Comparison of ENCODE assay signal across 24 cellular contexts in the genomic region with DNA sequence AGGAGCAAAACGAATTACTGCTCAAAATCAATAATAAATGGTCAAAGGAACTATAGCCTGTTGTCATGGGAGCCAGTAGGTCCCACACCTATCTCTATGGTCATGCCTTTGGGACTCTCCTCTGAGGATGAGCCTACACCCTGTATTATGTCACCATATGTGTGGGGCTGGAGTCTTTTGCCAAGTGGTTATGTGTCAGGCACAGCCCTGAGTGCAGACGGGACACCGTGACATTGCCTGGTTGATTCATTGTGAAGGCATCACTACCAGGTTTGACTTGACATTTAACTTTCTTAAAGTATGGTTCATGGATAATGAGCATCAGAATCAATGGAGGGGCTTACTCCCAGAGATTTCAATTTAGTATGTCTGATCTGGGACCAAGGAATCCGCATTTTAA.
"Had no signal": no experiment of that assay in that cellular context is flagged by ENCODE, and none has a peak within 500 bp of the region (broad histone marks: within the 10 kb centered on the region; RNA-seq: fewer than 3 reads in every experiment).

No MANE protein-coding gene starts in this region.

- H3K4me2 ChIP-seq: neural progenitor cell had no signal

- H3K79me2 ChIP-seq: parathyroid adenoma had no signal

- H3K9ac ChIP-seq: neural progenitor cell, parathyroid adenoma had no signal

- H3K4me3 ChIP-seq: neural progenitor cell, ovary, psoas muscle, right lobe of liver, sigmoid colon, stomach, thoracic aorta, thyroid gland, tibial nerve, upper lobe of left lung, vagina had no signal

- H2AFZ ChIP-seq: neural progenitor cell, parathyroid adenoma had no signal

- H3K27ac ChIP-seq: neural progenitor cell, ovary, parathyroid adenoma, psoas muscle, right lobe of liver, sigmoid colon, stomach, thoracic aorta, thyroid gland, tibial nerve, upper lobe of left lung, vagina had no signal

- H3K27me3 ChIP-seq: neural progenitor cell, ovary, right lobe of liver, sigmoid colon, stomach, thyroid gland, tibial nerve, upper lobe of left lung, vagina had no signal

- H3K9me3 ChIP-seq: ovary, psoas muscle, right lobe of liver, sigmoid colon, stomach, thoracic aorta, thyroid gland, tibial nerve, upper lobe of left lung, vagina had no signal

- DNase-seq: natural killer cell; ovary; posterior cingulate gyrus; psoas muscle; right cardiac atrium; right lobe of liver; sigmoid colon; small intestine; stimulated activated CD4-positive, alpha-beta T cell treated with anti-CD3 and anti-CD28 coated beads, Interleukin-15, amount 100 ng/mL, for 24 hours; stimulated activated CD4-positive, alpha-beta T cell treated with anti-CD3 and anti-CD28 coated beads, Interleukin-2, amount 100 ng/mL, for 24 hours; stimulated activated CD4-positive, alpha-beta T cell treated with anti-CD3 and anti-CD28 coated beads, Interleukin-2, amount 100 ng/mL, for 48 hours; stimulated activated CD4-positive, alpha-beta T cell treated with anti-CD3 and anti-CD28 coated beads, Interleukin-4, amount 100 ng/mL, for 24 hours; stimulated activated naive B cell treated with anti-CD40 and anti-IgM and Interleukin-4, amounts not matched to agents 10 μg/mL and 1 μg/mL and 100 μg/mL, for 72 hours; stimulated activated naive CD4-positive, alpha-beta T cell treated with Interleukin-2 at 50 U/mL for 16 hours; stomach; thyroid gland; trophoblast cell; upper lobe of left lung had no signal

- ATAC-seq: psoas muscle; stimulated activated effector memory CD8-positive, alpha-beta T cell treated with anti-CD3 and anti-CD28 coated beads, Interleukin-12 subunit alpha, Interleukin-12 subunit beta, amount 100 ng/mL, for 72 hours; stimulated activated naive B cell treated with anti-CD40 and anti-IgM and Interleukin-4, amounts not matched to agents 10 μg/mL and 1 μg/mL and 100 μg/mL, for 72 hours had no signal

- H3K36me3 ChIP-seq: neural progenitor cell, ovary, right lobe of liver, sigmoid colon, stomach, thoracic aorta, thyroid gland, tibial nerve, upper lobe of left lung, vagina had no signal

- H3K4me1 ChIP-seq: neural progenitor cell, parathyroid adenoma, psoas muscle, right lobe of liver, sigmoid colon, stomach, thyroid gland, tibial nerve, upper lobe of left lung, vagina had no signal
